In genomic region chr11:4393209-4394196, GRCh38 we compare ENCODE assay signal across 8 cellular contexts. TPM values are rescaled to one million over a fixed set of nuclear protein-coding genes. Genes with fewer than 3 reads are reported as not detected.
DNase-seq lines count a peak whose midpoint lies in the region; ATAC-seq and TF ChIP-seq lines count a peak whose summit lies in the region.

TRIM21 (minus strand) TSS chr11:4393702; CDS start chr11:4390409, 3,293 bp downstream.

- peak within 1 kb of the TSS; percentile 67 for H3K27ac ChIP-seq in suprapubic skin

- TF ChIP-seq POLR2A in suprapubic skin (IDR thresholded peaks at IDR 0.05): peak in 1 of 2 donors; percentile 15

- no peak for TF ChIP-seq CTCF in suprapubic skin (IDR thresholded peaks at IDR 0.05)

- CTCF ChIA-PET in activated naive CD4-positive, alpha-beta T cell treated with anti-CD3 and anti-CD28 coated beads, Interleukin-2, amount 10 ng/mL, durations not matched to agents 7 days and 5 days (lab: Charles Lee): interaction anchor here (0.9 to 1.8 kb wide), 2 partner anchors 154 to 206 kb away, joined by 3 to 9 read pairs; no protein-coding TSS in a partner anchor

- ATAC-seq in GM21526 (IDR thresholded peaks at IDR 0.05; ENCODE audit: low FRiP score, unreplicated experiment): peak; percentile 100

- peaks cover 9% of the 10 kb centered on the region for H3K4me1 ChIP-seq in suprapubic skin

- no peaks in the 10 kb centered on the region for H3K9me3 ChIP-seq in suprapubic skin

- peaks cover 17% of the 10 kb centered on the region for H3K36me3 ChIP-seq in suprapubic skin

- H3K27ac Mint-ChIP-seq in activated naive CD4-positive, alpha-beta T cell treated with anti-CD3 and anti-CD28 coated beads, Interleukin-2, amount 10 ng/mL, durations not matched to agents 7 days and 5 days: peak within 1 kb of the TSS; percentile 92

- DNase-seq in DMS79 treated with DMSO at 0.1 percent for 48 hours (lab: John Stamatoyannopoulos, UW): peak; percentile 86
- peak; percentile 33 for DNase-seq in HuH-7.5 (ENCODE audit: low spot score)
- peak; percentile 87 for DNase-seq in SK-MEL-5 (ENCODE audit: low read depth, low spot score)
- peak; percentile 95 for DNase-seq in activated naive CD4-positive, alpha-beta T cell treated with anti-CD3 and anti-CD28 coated beads, Interleukin-2, amount 10 ng/mL, durations not matched to agents 7 days and 5 days
- DNase-seq in globus pallidus (ENCODE audit: low spot score): peak; percentile 74
- peak; percentile 36 for DNase-seq in occipital lobe (lab: John Stamatoyannopoulos, UW)
- peak; percentile 85 to 87 for DNase-seq in suprapubic skin (ENCODE audit: low spot score in 2 of 2)

- peak within 1 kb of the TSS; percentile 78 for H3K4me3 ChIP-seq in suprapubic skin

- peak within 1 kb of the TSS; percentile 92 for H3K4me3 Mint-ChIP-seq in activated naive CD4-positive, alpha-beta T cell treated with anti-CD3 and anti-CD28 coated beads, Interleukin-2, amount 10 ng/mL, durations not matched to agents 7 days and 5 days

- peaks cover 18% of the 10 kb centered on the region for H3K27me3 Mint-ChIP-seq in activated naive CD4-positive, alpha-beta T cell treated with anti-CD3 and anti-CD28 coated beads, Interleukin-2, amount 10 ng/mL, durations not matched to agents 7 days and 5 days

- peaks cover 42% of the 10 kb centered on the region for H3K36me3 Mint-ChIP-seq in activated naive CD4-positive, alpha-beta T cell treated with anti-CD3 and anti-CD28 coated beads, Interleukin-2, amount 10 ng/mL, durations not matched to agents 7 days and 5 days

- peaks cover 5% of the 10 kb centered on the region for H3K9me3 Mint-ChIP-seq in activated naive CD4-positive, alpha-beta T cell treated with anti-CD3 and anti-CD28 coated beads, Interleukin-2, amount 10 ng/mL, durations not matched to agents 7 days and 5 days

- H3K4me1 Mint-ChIP-seq in activated naive CD4-positive, alpha-beta T cell treated with anti-CD3 and anti-CD28 coated beads, Interleukin-2, amount 10 ng/mL, durations not matched to agents 7 days and 5 days: peaks cover 42% of the 10 kb centered on the region

- 8% methylated on average over 23 of the region's 24 CpGs for WGBS in suprapubic skin

- in situ Hi-C loops in SK-MEL-5 (cut with HindIII; ENCODE audit: low pct_unique_long_range_greater_than_20kb, low sequenced_read_pairs): no loop called here

- TF ChIP-seq EP300 in suprapubic skin (IDR thresholded peaks at IDR 0.05): no peak

- H3K27me3 ChIP-seq in suprapubic skin: no peaks in the 10 kb centered on the region

RNA-seq across cellular contexts. Expression of gene TRIM21, which starts in this region (rescaled TPM):
- total RNA-seq in SK-MEL-5 (2014; rRNA removed; shearing (Covaris generic)): 14.2 and 15.2 TPM in 2 replicates
- polyA plus RNA-seq in SK-MEL-5 (2015; cell fraction: cytosol; rRNA removed): 12.8 and 14.1 TPM in 2 replicates
- 12.1 and 14.2 TPM in 2 replicates for polyA plus RNA-seq in SK-MEL-5 (2015; cell fraction: nucleus; rRNA removed)
- 6.6 TPM for total RNA-seq in occipital lobe
- 10 to 100 TPM in 3 of 4 donors, 1 to 10 TPM in 1; 9.6 to 13.4 (median 12.0) TPM for total RNA-seq in suprapubic skin

Comparison
In these comparisons a context has a peak if more than half of its experiments do, and no peak if none do; other contexts are left out.
1. Peak in every context shown above with its lines: DNase-seq, ATAC-seq, H3K4me3 ChIP-seq and H3K27ac ChIP-seq.
2. DNase-seq: peak in every context shown above with its lines; median percentile 95 in activated naive CD4-positive, alpha-beta T cell treated with anti-CD3 and anti-CD28 coated beads, Interleukin-2, amount 10 ng/mL, durations not matched to agents 7 days and 5 days; 87 in SK-MEL-5; 86 in DMS79 treated with DMSO at 0.1 percent for 48 hours; 86 in suprapubic skin; 74 in globus pallidus; 36 in occipital lobe; 33 in HuH-7.5.